In the genomic region with DNA sequence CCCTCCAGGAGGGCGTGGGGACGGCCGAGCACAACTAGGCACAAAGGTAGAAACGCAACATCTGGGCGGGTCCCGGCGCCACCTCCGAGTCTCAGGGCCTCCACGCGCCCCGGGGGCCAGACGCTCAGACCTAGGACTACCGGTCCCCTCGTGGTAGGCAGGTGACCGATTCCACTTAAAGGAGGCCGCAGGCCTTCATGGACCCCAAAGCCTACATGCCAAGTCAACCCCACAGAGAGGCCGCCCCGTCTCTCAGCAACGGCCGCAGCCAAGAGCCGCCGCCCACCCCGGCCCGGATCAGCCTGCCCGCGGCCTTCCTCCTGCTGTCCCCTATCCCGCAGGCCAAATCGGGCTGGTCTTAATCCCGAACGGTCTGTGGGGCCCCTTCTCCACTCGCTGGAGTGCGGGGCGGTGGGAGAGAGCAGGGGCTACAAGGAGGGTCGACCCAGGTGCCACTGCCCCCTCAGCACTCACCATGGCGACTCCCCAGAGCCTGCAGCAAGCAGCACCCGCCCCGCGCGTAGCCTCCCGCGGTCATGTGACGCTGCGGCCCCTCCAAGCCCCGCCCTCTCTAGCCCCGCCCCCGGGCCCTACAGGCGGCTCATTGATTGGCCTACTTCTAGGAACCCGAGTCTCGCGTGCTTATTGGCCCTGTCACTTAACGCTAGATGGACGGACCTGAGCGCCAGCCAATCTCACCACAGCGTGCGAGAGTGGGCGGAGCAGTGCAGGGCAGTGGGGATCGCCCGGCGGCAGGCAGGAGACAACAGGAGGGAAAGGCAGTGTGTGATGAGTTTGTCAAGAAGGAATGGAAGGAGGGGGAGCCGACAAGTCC, we compare ENCODE assay signal across 7 cellular contexts.
DNase-seq lines count a peak whose midpoint lies in the region; ATAC-seq, FAIRE-seq and TF ChIP-seq lines count a peak whose summit lies in the region.

A gene (minus strand): TSS at position 522 of the 835 bp plus-strand sequence. CDS start 45 bp downstream, at position 477.

- ATAC-seq in HG02981 (IDR thresholded peaks at IDR 0.05; ENCODE audit: unreplicated experiment), result peak; percentile 81

- DNase-seq in GM18507 (ENCODE audit: extremely low spot score, insufficient read length, low read depth) (peak; percentile 89), NCI-H2029 (lab: John Stamatoyannopoulos, UW) (peak; percentile 93), T-helper 9 cell (peak; percentile 100), astrocyte of the hippocampus (ENCODE audit: low read depth, low spot score) (peak; percentile 99), hippocampal formation (lab: John Stamatoyannopoulos, UW) (peak; percentile 98 to 99), retinal pigment epithelial cell (ENCODE audit: low read depth) (peak; percentile 95)

- FAIRE-seq in GM18507 (lab: Jason Lieb, UNC), result peak; percentile 95

- TF ChIP-seq CTCF in retinal pigment epithelial cell (conservative IDR thresholded peaks at IDR 0.05; ENCODE audit: low read depth, low read length), result peak; percentile 39

- H3K4me3 ChIP-seq in retinal pigment epithelial cell (ENCODE audit: low read length), result peak within 1 kb of the TSS; percentile 90

Comparison
In these comparisons a context has a peak if more than half of its experiments do, and no peak if none do; other contexts are left out.
1. Peak in every context shown above with its lines: DNase-seq, ATAC-seq and H3K4me3 ChIP-seq.